In genomic region chr11:5684627-5685362, GRCh38 we compare ENCODE assay signal across 8 cellular contexts. TPM values are rescaled to one million over a fixed set of nuclear protein-coding genes. Genes with fewer than 3 reads are reported as not detected.
DNase-seq lines count a peak whose midpoint lies in the region; ATAC-seq and TF ChIP-seq lines count a peak whose summit lies in the region.

A gene with protein sequence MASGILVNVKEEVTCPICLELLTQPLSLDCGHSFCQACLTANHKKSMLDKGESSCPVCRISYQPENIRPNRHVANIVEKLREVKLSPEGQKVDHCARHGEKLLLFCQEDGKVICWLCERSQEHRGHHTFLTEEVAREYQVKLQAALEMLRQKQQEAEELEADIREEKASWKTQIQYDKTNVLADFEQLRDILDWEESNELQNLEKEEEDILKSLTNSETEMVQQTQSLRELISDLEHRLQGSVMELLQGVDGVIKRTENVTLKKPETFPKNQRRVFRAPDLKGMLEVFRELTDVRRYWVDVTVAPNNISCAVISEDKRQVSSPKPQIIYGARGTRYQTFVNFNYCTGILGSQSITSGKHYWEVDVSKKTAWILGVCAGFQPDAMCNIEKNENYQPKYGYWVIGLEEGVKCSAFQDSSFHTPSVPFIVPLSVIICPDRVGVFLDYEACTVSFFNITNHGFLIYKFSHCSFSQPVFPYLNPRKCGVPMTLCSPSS (minus strand): TSS chr11:5685074. CDS start chr11:5680177, 4,897 bp downstream.

- CTCF ChIA-PET in WTC11 (lab: Charles Lee) = interaction anchor here (0.6 to 2.5 kb wide), 10 partner anchors 9 to 678 kb away, joined by 3 to 10 read pairs (median 4); no protein-coding TSS in a partner anchor

- TF ChIP-seq CTCF in WTC11 (IDR thresholded peaks at IDR 0.05) = no peak

- H3K4me3 Mint-ChIP-seq in WTC11 = peak within 1 kb of the TSS; percentile 83

- H3K27ac ChIP-seq in KOPT-K1 (ENCODE audit: low read depth, low read length, poor library complexity, severe bottlenecking) = peak within 1 kb of the TSS; percentile 68
- peak within 1 kb of the TSS; percentile 95 for H3K27ac ChIP-seq in caudate nucleus (ENCODE audit: low read depth, low read length)

- peaks cover 3% of the 10 kb centered on the region for H3K36me3 ChIP-seq in KOPT-K1 (ENCODE audit: insufficient read depth, low read length)

- peak within 1 kb of the TSS; percentile 99 for H3K27ac Mint-ChIP-seq in WTC11

- H3K36me3 Mint-ChIP-seq in WTC11 = peaks cover 16% of the 10 kb centered on the region

- H3K4me1 Mint-ChIP-seq in WTC11 = peaks cover 41% of the 10 kb centered on the region

- DNase-seq in ELR (ENCODE audit: low read depth) (peak; percentile 97), WTC11 (ENCODE audit: low spot score) (peak; percentile 64), caudate nucleus (lab: John Stamatoyannopoulos, UW) (peak in 51 of 61 donors; percentile 3 to 85 (median 40)), iris pigment epithelial cell (ENCODE audit: low read depth) (peak; percentile 99), NCI-H1694 treated with DMSO at 0.1 percent for 48 hours (lab: John Stamatoyannopoulos, UW) (no peak)
- peak; percentile 65 to 75 (median 69) for DNase-seq in stimulated activated CD4-positive, alpha-beta T cell treated with anti-CD3 and anti-CD28 coated beads, Interleukin-12 subunit alpha, Interleukin-12 subunit beta, amount 100 ng/mL, for 48 hours (ENCODE audit: low read depth in 2 of 3, low spot score in 1 of 3)

- POLR2A ChIA-PET in WTC11 (lab: Charles Lee) = no interaction called here

- peaks cover 21% of the 10 kb centered on the region for H3K9me3 Mint-ChIP-seq in WTC11

- peak; percentile 70 for ATAC-seq in GM21786 (IDR thresholded peaks at IDR 0.05; ENCODE audit: unreplicated experiment)
- ATAC-seq in WTC11 = peak; percentile 89

- no peaks in the 10 kb centered on the region for H3K9me3 ChIP-seq in KOPT-K1 (ENCODE audit: insufficient read depth, low read length, poor library complexity, severe bottlenecking)

- no peaks in the 10 kb centered on the region for H3K27me3 Mint-ChIP-seq in WTC11 (ENCODE audit: low read depth)

TF ChIP-seq in WTC11, 78 proteins besides CTCF, POLR2A, EP300 and RAD21:
- TF ChIP-seq ELF4 (CRISPR knock-in tag; IDR thresholded peaks at IDR 0.05; ENCODE audit: low read depth) (no peak), GABPB1 (CRISPR knock-in tag; IDR thresholded peaks at IDR 0.05) (peak; percentile 47; the same call in 1 of the 2 replicates)

RNA-seq across cellular contexts. Expression of the gene that starts here (rescaled TPM):
- total RNA-seq in WTC11 (2021) = 31.8 to 35.3 TPM (median 32.8 TPM) in 3 replicates
